1 cellular context compared by ENCODE assay signal in the genomic region with DNA sequence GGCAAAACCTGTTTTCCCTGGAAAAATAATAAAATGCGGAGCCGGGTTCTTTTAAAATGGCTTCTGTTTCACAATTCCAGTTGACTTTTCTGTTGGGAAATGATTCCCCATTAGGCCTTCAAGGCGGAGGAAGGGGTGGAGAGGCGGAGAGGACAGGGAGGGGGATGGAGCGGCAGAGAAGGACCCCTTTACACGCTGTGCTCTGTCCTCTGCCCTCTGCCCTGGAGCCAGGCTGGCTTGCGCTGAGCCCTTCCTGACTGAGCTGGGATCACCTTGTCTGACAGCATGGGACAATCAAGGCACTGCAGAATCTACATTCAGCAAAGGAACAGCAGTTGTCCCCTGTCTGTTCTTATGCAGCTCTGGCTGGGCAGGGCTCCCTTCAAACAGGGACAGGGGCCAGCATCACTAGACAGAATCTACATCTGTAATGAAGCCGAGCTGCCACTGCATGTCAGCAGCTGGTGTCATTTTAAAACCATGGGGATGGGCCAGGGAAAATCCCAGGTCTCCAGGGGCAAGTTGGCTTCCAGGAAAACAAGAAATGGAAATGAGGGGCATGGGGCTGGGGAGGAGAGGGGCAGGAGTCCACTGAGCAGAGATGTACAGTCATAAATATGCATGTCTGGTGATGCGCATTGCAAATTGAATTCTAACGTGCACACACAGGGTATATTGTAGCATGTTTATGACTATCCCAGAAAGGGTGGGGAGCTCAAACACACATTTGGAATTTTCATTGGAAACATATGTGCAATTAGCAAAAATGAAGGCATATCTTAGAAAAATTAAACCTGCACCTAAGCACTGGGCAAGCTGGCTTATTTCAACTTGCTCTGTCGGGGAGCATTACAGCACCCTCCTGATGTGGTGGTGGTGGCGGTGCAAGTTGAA.
TF ChIP-seq lines count a peak whose summit lies in the region.

No MANE protein-coding gene starts in this region.

TF ChIP-seq in WTC11, 78 proteins besides CTCF, POLR2A, EP300 and RAD21:
- TF ChIP-seq NR3C1 (CRISPR knock-in tag; conservative IDR thresholded peaks at IDR 0.05; ENCODE audit: low read depth), result no peak
- TF ChIP-seq NR2C2 (CRISPR knock-in tag; IDR thresholded peaks at IDR 0.05), result no peak
- no peak for TF ChIP-seq ZBTB21 (CRISPR knock-in tag; IDR thresholded peaks at IDR 0.05; ENCODE audit: borderline replicate concordance)
- TF ChIP-seq RELA (CRISPR knock-in tag; IDR thresholded peaks at IDR 0.05; ENCODE audit: borderline replicate concordance), result no peak
- TF ChIP-seq ZNF281 (CRISPR knock-in tag; IDR thresholded peaks at IDR 0.05), result no peak
- TF ChIP-seq, protein P1, sequence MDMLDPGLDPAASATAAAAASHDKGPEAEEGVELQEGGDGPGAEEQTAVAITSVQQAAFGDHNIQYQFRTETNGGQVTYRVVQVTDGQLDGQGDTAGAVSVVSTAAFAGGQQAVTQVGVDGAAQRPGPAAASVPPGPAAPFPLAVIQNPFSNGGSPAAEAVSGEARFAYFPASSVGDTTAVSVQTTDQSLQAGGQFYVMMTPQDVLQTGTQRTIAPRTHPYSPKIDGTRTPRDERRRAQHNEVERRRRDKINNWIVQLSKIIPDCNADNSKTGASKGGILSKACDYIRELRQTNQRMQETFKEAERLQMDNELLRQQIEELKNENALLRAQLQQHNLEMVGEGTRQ (CRISPR knock-in tag; IDR thresholded peaks at IDR 0.05), result no peak
- no peak for TF ChIP-seq NFATC4 (CRISPR knock-in tag; IDR thresholded peaks at IDR 0.05)
